Comparison of ENCODE assay signal across 13 cellular contexts in genomic region chr11:86251285-86251830, GRCh38. TPM values are rescaled to one million over a fixed set of nuclear protein-coding genes. Genes with fewer than 3 reads are reported as not detected.
DNase-seq lines count a peak whose midpoint lies in the region; ATAC-seq and TF ChIP-seq lines count a peak whose summit lies in the region.
"Had no signal": no experiment of that assay in that cellular context is flagged by ENCODE, and none has a peak within 500 bp of the region (broad histone marks: within the 10 kb centered on the region; RNA-seq: fewer than 3 reads in every experiment).

No MANE protein-coding gene starts in this region.

- H3K4me3 Mint-ChIP-seq in activated CD8-positive, alpha-beta memory T cell treated with anti-CD3 and anti-CD28 coated beads, Interleukin-2, amount 10 ng/mL, durations not matched to agents 7 days and 5 days: peak overlapping the region; percentile 52
- peak overlapping the region; percentile 63 for H3K4me3 Mint-ChIP-seq in activated T-helper 1 cell treated with anti-CD3 and anti-CD28 coated beads, Interleukin-12 subunit alpha, Interleukin-12 subunit beta, Interleukin-2, Interleukin-4 antibody, amounts not matched to agents 30 ng/mL and 10 ng/mL and 1 ng/mL, durations not matched to agents 14 hours and 24 hours and 36 hours
- H3K4me3 Mint-ChIP-seq in stimulated activated effector memory CD8-positive, alpha-beta T cell treated with anti-CD3 and anti-CD28 coated beads, Interleukin-12 subunit alpha, Interleukin-12 subunit beta, amount 100 ng/mL, for 72 hours: peak overlapping the region; percentile 34

- H3K27ac Mint-ChIP-seq in activated CD8-positive, alpha-beta memory T cell treated with anti-CD3 and anti-CD28 coated beads, Interleukin-2, amount 10 ng/mL, durations not matched to agents 7 days and 5 days: peak overlapping the region; percentile 77
- H3K27ac Mint-ChIP-seq in activated T-helper 1 cell treated with anti-CD3 and anti-CD28 coated beads, Interleukin-12 subunit alpha, Interleukin-12 subunit beta, Interleukin-2, Interleukin-4 antibody, amounts not matched to agents 30 ng/mL and 10 ng/mL and 1 ng/mL, durations not matched to agents 14 hours and 24 hours and 36 hours: peak overlapping the region; percentile 53
- peak overlapping the region; percentile 71 for H3K27ac Mint-ChIP-seq in stimulated activated effector memory CD8-positive, alpha-beta T cell treated with anti-CD3 and anti-CD28 coated beads, Interleukin-12 subunit alpha, Interleukin-12 subunit beta, amount 100 ng/mL, for 72 hours

- no peaks in the 10 kb centered on the region for H3K27me3 Mint-ChIP-seq in activated CD8-positive, alpha-beta memory T cell treated with anti-CD3 and anti-CD28 coated beads, Interleukin-2, amount 10 ng/mL, durations not matched to agents 7 days and 5 days
- no peaks in the 10 kb centered on the region for H3K27me3 Mint-ChIP-seq in activated T-helper 1 cell treated with anti-CD3 and anti-CD28 coated beads, Interleukin-12 subunit alpha, Interleukin-12 subunit beta, Interleukin-2, Interleukin-4 antibody, amounts not matched to agents 30 ng/mL and 10 ng/mL and 1 ng/mL, durations not matched to agents 14 hours and 24 hours and 36 hours (ENCODE audit: insufficient read depth)

- peaks cover 21% of the 10 kb centered on the region for H3K4me1 ChIP-seq in PC-3 (ENCODE audit: insufficient read depth, low read length)

- peaks cover 35% of the 10 kb centered on the region for H3K36me3 Mint-ChIP-seq in activated CD8-positive, alpha-beta memory T cell treated with anti-CD3 and anti-CD28 coated beads, Interleukin-2, amount 10 ng/mL, durations not matched to agents 7 days and 5 days
- peaks cover 56% of the 10 kb centered on the region for H3K36me3 Mint-ChIP-seq in activated T-helper 1 cell treated with anti-CD3 and anti-CD28 coated beads, Interleukin-12 subunit alpha, Interleukin-12 subunit beta, Interleukin-2, Interleukin-4 antibody, amounts not matched to agents 30 ng/mL and 10 ng/mL and 1 ng/mL, durations not matched to agents 14 hours and 24 hours and 36 hours (ENCODE audit: low read depth)
- H3K36me3 Mint-ChIP-seq in stimulated activated effector memory CD8-positive, alpha-beta T cell treated with anti-CD3 and anti-CD28 coated beads, Interleukin-12 subunit alpha, Interleukin-12 subunit beta, amount 100 ng/mL, for 72 hours: no peaks in the 10 kb centered on the region

- H3K9me2 ChIP-seq in PC-3 (replicated peaks; ENCODE audit: low read length): no peaks in the 10 kb centered on the region

- peak; percentile 45 for ATAC-seq in activated CD8-positive, alpha-beta memory T cell treated with anti-CD3 and anti-CD28 coated beads, Interleukin-2, amount 10 ng/mL, durations not matched to agents 7 days and 5 days
- ATAC-seq in HG02885 (IDR thresholded peaks at IDR 0.05; ENCODE audit: poor library complexity, unreplicated experiment) (peak; percentile 38), PC-3 (no peak)
- peak; percentile 65 for ATAC-seq in stimulated activated effector memory CD8-positive, alpha-beta T cell treated with anti-CD3 and anti-CD28 coated beads, Interleukin-12 subunit alpha, Interleukin-12 subunit beta, amount 100 ng/mL, for 72 hours
- ATAC-seq: heart right ventricle, lower lobe of right lung had no signal

- POLR2A ChIA-PET in PC-3 (lab: Charles Lee; ENCODE audit: unreplicated experiment): no interaction called here

- no peaks in the 10 kb centered on the region for H3K27me3 ChIP-seq in PC-3 (ENCODE audit: low read length)
- H3K27me3 ChIP-seq: dorsolateral prefrontal cortex, heart right ventricle had no signal

- peaks cover 7% of the 10 kb centered on the region; the same call in 1 of the 2 replicates for H3K36me3 ChIP-seq in PC-3 (ENCODE audit: low read depth, low read length)

- H3K4me3 ChIP-seq in PC-3 (ENCODE audit: low read length): no peak overlapping the region
- H3K4me3 ChIP-seq: dorsolateral prefrontal cortex, heart right ventricle, lower lobe of right lung had no signal

- H3K79me2 ChIP-seq in PC-3 (ENCODE audit: low read length): peaks cover 88% of the 10 kb centered on the region

- intact Hi-C loops in activated T-helper 1 cell treated with anti-CD3 and anti-CD28 coated beads, Interleukin-12 subunit alpha, Interleukin-12 subunit beta, Interleukin-2, Interleukin-4 antibody, amounts not matched to agents 30 ng/mL and 10 ng/mL and 1 ng/mL, durations not matched to agents 14 hours and 24 hours and 36 hours (cut with micrococcal nuclease): loop anchor here (2.0 kb wide), 1 partner anchor 15 kb away; no protein-coding TSS in a partner anchor
- intact Hi-C loops in PC-3 (cut with micrococcal nuclease): no loop called here

- no peak for DNase-seq in activated CD8-positive, alpha-beta memory T cell treated with anti-CD3 and anti-CD28 coated beads, Interleukin-2, amount 10 ng/mL, durations not matched to agents 7 days and 5 days
- no peak for DNase-seq in activated CD8-positive, alpha-beta memory T cell treated with anti-CD3 and anti-CD28 coated beads for 24 hours
- DNase-seq in activated T-helper 1 cell treated with anti-CD3 and anti-CD28 coated beads, Interleukin-12 subunit alpha, Interleukin-12 subunit beta, Interleukin-2, Interleukin-4 antibody, amounts not matched to agents 30 ng/mL and 10 ng/mL and 1 ng/mL, durations not matched to agents 14 hours and 24 hours and 36 hours (ENCODE audit: low spot score): no peak
- DNase-seq in stimulated activated effector memory CD8-positive, alpha-beta T cell treated with anti-CD3 and anti-CD28 coated beads, Interleukin-12 subunit alpha, Interleukin-12 subunit beta, amount 100 ng/mL, for 72 hours (ENCODE audit: low spot score in 2 of 2): no peak
- DNase-seq in NCI-H1930 (lab: John Stamatoyannopoulos, UW): no peak
- no peak for DNase-seq in PC-3
- no peak for DNase-seq in Ammon's horn (ENCODE audit: low spot score)
- DNase-seq: dorsolateral prefrontal cortex, GOT3, heart right ventricle, KG1, lower lobe of right lung had no signal

- H3K27ac ChIP-seq in PC-3 (ENCODE audit: low read length): no peak overlapping the region
- H3K27ac ChIP-seq: heart right ventricle, lower lobe of right lung had no signal

- no peaks in the 10 kb centered on the region for H3K9me3 Mint-ChIP-seq in activated CD8-positive, alpha-beta memory T cell treated with anti-CD3 and anti-CD28 coated beads, Interleukin-2, amount 10 ng/mL, durations not matched to agents 7 days and 5 days (ENCODE audit: low read depth)
- H3K9me3 Mint-ChIP-seq in activated T-helper 1 cell treated with anti-CD3 and anti-CD28 coated beads, Interleukin-12 subunit alpha, Interleukin-12 subunit beta, Interleukin-2, Interleukin-4 antibody, amounts not matched to agents 30 ng/mL and 10 ng/mL and 1 ng/mL, durations not matched to agents 14 hours and 24 hours and 36 hours: no peaks in the 10 kb centered on the region
- H3K9me3 Mint-ChIP-seq in stimulated activated effector memory CD8-positive, alpha-beta T cell treated with anti-CD3 and anti-CD28 coated beads, Interleukin-12 subunit alpha, Interleukin-12 subunit beta, amount 100 ng/mL, for 72 hours: no peaks in the 10 kb centered on the region

- H3K9me3 ChIP-seq in PC-3 (ENCODE audit: low read length): no peaks in the 10 kb centered on the region
- H3K9me3 ChIP-seq: heart right ventricle, lower lobe of right lung had no signal

- no TSS peak for BruUV-seq in PC-3 (replicated peaks; lab: Mats Ljungman, UMichigan)

- H2AFZ ChIP-seq in PC-3 (ENCODE audit: low read length): no peak overlapping the region

- H3F3A ChIP-seq in PC-3 (ENCODE audit: low read length, unreplicated experiment): no peaks in the 10 kb centered on the region

- no peak overlapping the region for H3K4me2 ChIP-seq in PC-3 (ENCODE audit: low read length)

- H4K20me1 ChIP-seq in PC-3 (ENCODE audit: low read length): peaks cover 21% of the 10 kb centered on the region

- H3K9ac ChIP-seq in PC-3 (ENCODE audit: low read length): no peak overlapping the region

- CTCF ChIA-PET in activated CD8-positive, alpha-beta memory T cell treated with anti-CD3 and anti-CD28 coated beads, Interleukin-2, amount 10 ng/mL, durations not matched to agents 7 days and 5 days (lab: Charles Lee): interaction anchor here (0.7 to 1.2 kb wide), 3 partner anchors 41 to 409 kb away, joined by 3 read pairs; no protein-coding TSS in a partner anchor
- CTCF ChIA-PET in PC-3 (lab: Charles Lee): no interaction called here

- peaks cover 70% of the 10 kb centered on the region for H3K4me1 Mint-ChIP-seq in activated CD8-positive, alpha-beta memory T cell treated with anti-CD3 and anti-CD28 coated beads, Interleukin-2, amount 10 ng/mL, durations not matched to agents 7 days and 5 days
- peaks cover 73% of the 10 kb centered on the region for H3K4me1 Mint-ChIP-seq in activated T-helper 1 cell treated with anti-CD3 and anti-CD28 coated beads, Interleukin-12 subunit alpha, Interleukin-12 subunit beta, Interleukin-2, Interleukin-4 antibody, amounts not matched to agents 30 ng/mL and 10 ng/mL and 1 ng/mL, durations not matched to agents 14 hours and 24 hours and 36 hours (ENCODE audit: low read depth)
- H3K4me1 Mint-ChIP-seq in stimulated activated effector memory CD8-positive, alpha-beta T cell treated with anti-CD3 and anti-CD28 coated beads, Interleukin-12 subunit alpha, Interleukin-12 subunit beta, amount 100 ng/mL, for 72 hours: peaks cover 57% of the 10 kb centered on the region

- no peak for TF ChIP-seq CTCF in PC-3 (conservative IDR thresholded peaks at IDR 0.05; ENCODE audit: low read depth, low read length)

RNA-seq across cellular contexts. Expression of gene EED, which starts 6.8 kb away (rescaled TPM):
- 100 to 1,000 TPM in 1 of 2 experiments, 10 to 100 TPM in 1; 50.1 to 102 TPM for total RNA-seq in activated CD8-positive, alpha-beta memory T cell treated with anti-CD3 and anti-CD28 coated beads, Interleukin-2, amount 10 ng/mL, durations not matched to agents 7 days and 5 days
- total RNA-seq in activated T-helper 1 cell treated with anti-CD3 and anti-CD28 coated beads, Interleukin-12 subunit alpha, Interleukin-12 subunit beta, Interleukin-2, Interleukin-4 antibody, amounts not matched to agents 30 ng/mL and 10 ng/mL and 1 ng/mL, durations not matched to agents 14 hours and 24 hours and 36 hours: 279 and 294 TPM in 2 replicates
- total RNA-seq in PC-3 (2014; rRNA removed): 17.6 and 19.4 TPM in 2 replicates

RNA-seq across cellular contexts. Expression of gene HIKESHI, which starts 50.7 kb away (rescaled TPM):
- 10 to 100 TPM; 37.3 to 44.9 TPM for total RNA-seq in activated CD8-positive, alpha-beta memory T cell treated with anti-CD3 and anti-CD28 coated beads, Interleukin-2, amount 10 ng/mL, durations not matched to agents 7 days and 5 days
- 54.2 and 56.4 TPM in 2 replicates for total RNA-seq in activated T-helper 1 cell treated with anti-CD3 and anti-CD28 coated beads, Interleukin-12 subunit alpha, Interleukin-12 subunit beta, Interleukin-2, Interleukin-4 antibody, amounts not matched to agents 30 ng/mL and 10 ng/mL and 1 ng/mL, durations not matched to agents 14 hours and 24 hours and 36 hours
- total RNA-seq in PC-3 (2014; rRNA removed): 13.1 and 16.0 TPM in 2 replicates
